In the genomic region with DNA sequence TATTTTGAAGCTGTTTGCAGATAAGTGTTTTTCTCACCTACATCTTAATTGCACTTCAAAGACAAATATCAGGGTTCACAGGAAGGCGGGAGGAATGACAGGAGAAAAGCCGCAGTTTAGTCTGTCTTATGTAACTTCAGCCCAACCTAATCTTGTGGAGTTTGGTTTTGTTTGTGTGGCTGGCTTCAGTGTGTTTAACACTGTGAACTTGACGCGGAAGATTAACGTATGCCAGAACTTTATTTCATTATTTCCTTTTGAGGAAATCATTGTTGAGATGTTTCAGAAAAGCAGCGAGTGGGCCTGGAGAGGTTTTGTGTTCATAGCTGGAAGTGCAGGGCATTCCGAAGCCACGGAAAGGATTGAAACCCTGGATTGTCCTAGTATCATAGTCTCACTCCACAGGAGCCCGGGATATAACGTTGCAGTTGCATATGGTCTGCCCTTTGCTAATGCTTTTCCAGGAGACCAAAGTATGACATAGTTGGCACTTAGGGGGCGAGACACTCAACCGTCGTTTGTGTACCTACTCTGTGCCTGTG, we compare ENCODE assay signal across 8 cellular contexts. TPM values are rescaled to one million over a fixed set of nuclear protein-coding genes. Genes with fewer than 3 reads are reported as not detected.
A peak's percentile ranks its signal among the peaks of the same experiment; 100 is the strongest.
DNase-seq lines count a peak whose midpoint lies in the region; ATAC-seq and FAIRE-seq lines count a peak whose summit lies in the region.

No MANE protein-coding gene starts in this region.

- peak; percentile 46 for FAIRE-seq in urothelium cell line (lab: Jason Lieb, UNC)

- peaks cover 8% of the 10 kb centered on the region for H3K79me1 ChIP-seq in mesenchymal stem cell (replicated peaks; ENCODE audit: low read length, poor library complexity, severe bottlenecking)

- no peak for ATAC-seq in GM18861 (IDR thresholded peaks at IDR 0.05; ENCODE audit: unreplicated experiment)

- H3K4ac ChIP-seq in mesenchymal stem cell (ENCODE audit: low read depth in 1 of 2, low read length in 2 of 2) = no peak overlapping the region

- no peak overlapping the region for H2BK15ac ChIP-seq in mesenchymal stem cell (ENCODE audit: low read depth, poor library complexity, severe bottlenecking)

- H3K18ac ChIP-seq in mesenchymal stem cell (ENCODE audit: low read depth in 1 of 2, low read length in 2 of 2) = peak overlapping the region; percentile 53 to 55

- H3K23ac ChIP-seq in mesenchymal stem cell (ENCODE audit: low read length in 2 of 2) = no peak overlapping the region

- WGBS in mesenchymal stem cell = 9% methylated on average over 13 of the region's 13 CpGs

- H3K27ac ChIP-seq in caudate nucleus (ENCODE audit: low read depth, low read length) (peak overlapping the region; percentile 11), mesenchymal stem cell (ENCODE audit: low read length, poor library complexity, severe bottlenecking) (no peak overlapping the region)

- no peaks in the 10 kb centered on the region for H3K27me3 ChIP-seq in mesenchymal stem cell (ENCODE audit: control insufficient read depth in 1 of 2, insufficient read depth in 1 of 2, low read length in 2 of 2)

- DNase-seq in DMS 273 treated with DMSO at 0.1 percent for 48 hours (lab: John Stamatoyannopoulos, UW) (peak; percentile 52), NAMALWA (ENCODE audit: low spot score) (peak; percentile 10), caudate nucleus (lab: John Stamatoyannopoulos, UW) (peak in 2 of 61 donors; percentile 24 to 26), mesenchymal stem cell (peak; percentile 52), urothelium cell line (ENCODE audit: low spot score) (no peak)
- DNase-seq in stimulated activated CD4-positive, alpha-beta T cell treated with anti-CD3 and anti-CD28 coated beads, Interleukin-4, amount 100 ng/mL, for 1 hour = no peak
- DNase-seq in activated CD4-positive, alpha-beta T cell treated with anti-CD3 and anti-CD28 coated beads for 48 hours = no peak

- H4K8ac ChIP-seq in mesenchymal stem cell (ENCODE audit: low read length) = peak overlapping the region; percentile 66

- H3K9me3 ChIP-seq in mesenchymal stem cell (ENCODE audit: control insufficient read depth, low read length) = no peaks in the 10 kb centered on the region

- H3K4me3 ChIP-seq in mesenchymal stem cell (ENCODE audit: insufficient read depth in 1 of 2, low read depth in 1 of 2, low read length in 2 of 2) = peak overlapping the region in 1 of 2 experiments; percentile 85

- peak overlapping the region; percentile 91 for H3K4me2 ChIP-seq in mesenchymal stem cell (ENCODE audit: low read length, poor library complexity, severe bottlenecking)

- peak overlapping the region in 1 of 2 experiments; percentile 71 for H2BK12ac ChIP-seq in mesenchymal stem cell (ENCODE audit: low read length in 2 of 2)

- no peak overlapping the region for H3K14ac ChIP-seq in mesenchymal stem cell (ENCODE audit: low read length in 2 of 2)

- H3K4me1 ChIP-seq in mesenchymal stem cell (ENCODE audit: control insufficient read depth, insufficient read depth, low read depth, low read length) = peaks cover 8% of the 10 kb centered on the region

- no peak overlapping the region for H2AFZ ChIP-seq in mesenchymal stem cell (ENCODE audit: low read depth, low read length)

- H2AK5ac ChIP-seq in mesenchymal stem cell (ENCODE audit: low read length, severe bottlenecking) = no peak overlapping the region

- H2BK5ac ChIP-seq in mesenchymal stem cell (ENCODE audit: low read depth, low read length, poor library complexity, severe bottlenecking) = no peak overlapping the region

- H3K36me3 ChIP-seq in mesenchymal stem cell (ENCODE audit: control insufficient read depth in 1 of 2, insufficient read depth in 2 of 2, low read depth in 1 of 2, low read length in 2 of 2) = no peaks in the 10 kb centered on the region

- H2BK120ac ChIP-seq in mesenchymal stem cell (ENCODE audit: low read depth, low read length) = no peak overlapping the region

- H4K91ac ChIP-seq in mesenchymal stem cell (ENCODE audit: low read length) = no peak overlapping the region

- peak overlapping the region; percentile 84 for H3K9ac ChIP-seq in mesenchymal stem cell (ENCODE audit: low read length)

RNA-seq across cellular contexts. Expression of gene PELI2, which starts 2.0 kb away (rescaled TPM):
- polyA plus RNA-seq in mesenchymal stem cell (2013, experiment 1 of 2) = 4.6 TPM
- polyA plus RNA-seq in mesenchymal stem cell (2013, experiment 2 of 2) = 4.7 TPM

Comparison
In these comparisons a context has a peak if more than half of its experiments do, and no peak if none do; other contexts are left out.
1. DNase-seq: peak in DMS 273 treated with DMSO at 0.1 percent for 48 hours (single experiment), NAMALWA (single experiment) and mesenchymal stem cell (single experiment); none in urothelium cell line (single experiment), stimulated activated CD4-positive, alpha-beta T cell treated with anti-CD3 and anti-CD28 coated beads, Interleukin-4, amount 100 ng/mL, for 1 hour (single experiment) and activated CD4-positive, alpha-beta T cell treated with anti-CD3 and anti-CD28 coated beads for 48 hours (single experiment).